8 cellular contexts compared by ENCODE assay signal in the genomic region with DNA sequence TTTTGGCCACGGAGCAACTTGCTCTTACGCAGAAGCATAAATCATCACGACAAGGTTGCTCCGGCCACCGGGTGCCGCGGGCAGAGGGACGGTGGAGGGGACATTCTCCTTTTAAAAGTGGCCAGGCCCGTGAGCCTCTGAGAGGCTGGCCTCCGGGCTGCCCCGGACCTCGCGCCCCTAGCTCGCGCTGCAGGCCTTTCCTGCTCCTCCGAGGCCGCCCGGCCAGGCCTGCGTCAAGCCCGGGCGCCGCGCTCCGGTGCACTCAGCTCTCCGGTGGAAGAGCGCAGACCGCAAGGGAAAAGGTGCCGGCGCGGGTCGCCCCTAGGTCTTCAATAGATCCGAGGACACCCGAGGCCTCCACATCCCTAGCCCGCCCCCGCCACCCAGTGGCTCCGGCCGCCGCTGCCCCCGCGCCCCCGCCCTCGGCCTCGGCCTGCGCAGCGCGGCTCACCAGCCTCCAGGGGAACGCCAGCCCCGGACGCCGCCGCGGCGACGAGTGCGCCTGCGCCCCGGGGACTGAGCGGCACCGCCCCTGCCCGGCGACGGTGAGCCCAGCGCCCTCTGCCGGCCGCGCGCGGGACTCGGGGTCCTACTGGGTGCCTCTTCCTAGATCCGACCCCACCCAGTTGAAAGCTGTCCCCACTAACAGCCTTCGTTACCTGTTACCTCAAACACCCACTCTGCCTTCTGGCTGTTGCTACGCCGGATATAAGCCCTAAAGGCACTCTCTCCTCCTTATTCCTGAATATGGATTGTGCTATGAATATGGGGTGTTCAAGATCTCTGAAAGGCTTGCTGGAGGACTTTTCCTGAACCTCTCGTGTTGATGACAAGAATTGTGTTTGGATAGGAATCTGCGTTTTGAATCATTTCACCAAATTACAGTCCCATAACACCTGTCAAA. TPM values are rescaled to one million over a fixed set of nuclear protein-coding genes. Genes with fewer than 3 reads are reported as not detected.
DNase-seq lines count a peak whose midpoint lies in the region; ATAC-seq and TF ChIP-seq lines count a peak whose summit lies in the region.

Gene LYRM9 (minus strand): TSS at position 500 of the 904 bp plus-strand sequence. CDS start 10,671 bp downstream, outside the sequence.

- ATAC-seq in GM18907 (IDR thresholded peaks at IDR 0.05; ENCODE audit: unreplicated experiment) (peak; percentile 81), HG03159 (IDR thresholded peaks at IDR 0.05; ENCODE audit: unreplicated experiment) (peak; percentile 84)

- H3K4me3 ChIP-seq in kidney epithelial cell (ENCODE audit: low read depth, low read length) = peak within 1 kb of the TSS; percentile 43

- no peaks in the 10 kb centered on the region for H3K36me3 ChIP-seq in kidney epithelial cell (ENCODE audit: control insufficient read depth, insufficient read depth, low read length)

- H3K27me3 ChIP-seq in kidney epithelial cell (ENCODE audit: control insufficient read depth, insufficient read depth, low read length) = no peaks in the 10 kb centered on the region

- TF ChIP-seq CTCF in AG09319 (IDR thresholded peaks at IDR 0.05; ENCODE audit: low read depth, low read length) (peak; percentile 67), kidney epithelial cell (IDR thresholded peaks at IDR 0.05; ENCODE audit: insufficient read depth, low read length, poor library complexity, severe bottlenecking) (peak; percentile 74)

- DNase-seq in AG09319 (ENCODE audit: extremely low read depth, low read depth) (peak; percentile 68), NCI-H345 (lab: John Stamatoyannopoulos, UW) (peak; percentile 91), cerebellum (ENCODE audit: low spot score) (peak; percentile 94), kidney epithelial cell (ENCODE audit: low read depth) (peak; percentile 35)
- peak; percentile 98 for DNase-seq in activated CD4-positive, CD25-positive, alpha-beta regulatory T cell treated with anti-CD3 and anti-CD28 coated beads, Interleukin-2, amount 50 U/mL, for 72 hours
- DNase-seq in stimulated activated CD4-positive, alpha-beta T cell treated with anti-CD3 and anti-CD28 coated beads, Interleukin-15, amount 100 ng/mL, for 48 hours (ENCODE audit: low read depth in 2 of 2) = peak; percentile 79 to 90

RNA-seq across cellular contexts. Expression of gene LYRM9, which starts in this region (rescaled TPM):
- total RNA-seq in cerebellum (12.4 TPM), kidney epithelial cell (5.0 and 5.3 TPM in 2 replicates)

Comparison
In these comparisons a context has a peak if more than half of its experiments do, and no peak if none do; other contexts are left out.
1. Peak in every context shown above with its lines: DNase-seq, ATAC-seq and H3K4me3 ChIP-seq.
2. DNase-seq: peak in every context shown above with its lines; median percentile 98 in activated CD4-positive, CD25-positive, alpha-beta regulatory T cell treated with anti-CD3 and anti-CD28 coated beads, Interleukin-2, amount 50 U/mL, for 72 hours; 94 in cerebellum; 91 in NCI-H345; 84 in stimulated activated CD4-positive, alpha-beta T cell treated with anti-CD3 and anti-CD28 coated beads, Interleukin-15, amount 100 ng/mL, for 48 hours; 68 in AG09319; 35 in kidney epithelial cell.